In the genomic region with DNA sequence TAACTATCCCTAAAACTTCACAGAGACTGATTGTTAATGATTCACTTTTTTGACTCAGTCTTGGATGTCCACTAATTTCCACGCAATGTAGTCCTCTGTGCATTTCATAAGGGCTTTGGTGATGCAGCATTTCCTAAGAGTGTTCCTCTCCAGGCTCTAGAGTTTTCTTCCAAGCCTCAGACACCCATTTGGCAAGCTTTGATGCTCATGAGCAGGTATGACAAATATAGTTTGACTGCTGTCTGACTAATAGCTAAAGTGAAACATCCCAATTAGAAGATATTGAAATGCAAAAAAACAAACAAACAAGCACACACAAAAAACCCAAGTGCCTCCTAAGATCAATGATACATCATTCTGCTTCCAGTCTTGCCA, we compare ENCODE assay signal across 17 cellular contexts. TPM values are rescaled to one million over a fixed set of nuclear protein-coding genes. Genes with fewer than 3 reads are reported as not detected.
DNase-seq lines count a peak whose midpoint lies in the region; ATAC-seq, FAIRE-seq and TF ChIP-seq lines count a peak whose summit lies in the region.
"Had no signal": no experiment of that assay in that cellular context is flagged by ENCODE, and none has a peak within 500 bp of the region (broad histone marks: within the 10 kb centered on the region; RNA-seq: fewer than 3 reads in every experiment).

No MANE protein-coding gene starts in this region.

- H3K4me3 Mint-ChIP-seq in CD8-positive, alpha-beta memory T cell: peak overlapping the region in 5 of 7 donors; percentile 1 to 93 (median 36)
- peak overlapping the region; percentile 6 for H3K4me3 Mint-ChIP-seq in activated CD4-positive, alpha-beta memory T cell treated with anti-CD3 and anti-CD28 coated beads for 36 hours
- H3K4me3 Mint-ChIP-seq in immature natural killer cell: peak overlapping the region in 4 of 5 donors; percentile 11 to 93 (median 26)

- no peak for TF ChIP-seq POLR2A in A549 (IDR thresholded peaks at IDR 0.05; ENCODE audit: low read length)

- POLR2A ChIA-PET in A549 (lab: Yijun Ruan, JAX): no interaction called here
- POLR2A ChIA-PET in CD8-positive, alpha-beta memory T cell (lab: Charles Lee): interaction anchor here (3.1 kb wide), 1 partner anchor 63 kb away, joined by 24 read pairs; the partner anchor contains the start of gene GAPDH
- POLR2A ChIA-PET in activated CD4-positive, alpha-beta memory T cell treated with anti-CD3 and anti-CD28 coated beads for 36 hours (lab: Charles Lee): interaction anchor here (1.3 to 5.6 kb wide), 4 partner anchors 12 to 60 kb away, joined by 3 to 72 read pairs (median 40); partner anchors contain the start of genes MRPL51 and NCAPD2

- H3K27me3 ChIP-seq in CD8-positive, alpha-beta memory T cell (ENCODE audit: insufficient read depth, low read length, poor library complexity, severe bottlenecking): no peaks in the 10 kb centered on the region
- H3K27me3 ChIP-seq in aorta (ENCODE audit: control insufficient read depth in 1 of 2, insufficient read depth in 2 of 2, low read length in 1 of 2) (no peaks in the 10 kb centered on the region), SJCRH30 (no peaks in the 10 kb centered on the region)
- H3K27me3 ChIP-seq: adrenal gland had no signal

- WGBS in A549 (ENCODE audit: missing lambda C conversion rate): 39% methylated on average over 1 of the region's 1 CpG
- 83 to 93% methylated on average over 1 of the region's 1 CpG for WGBS in aorta, 2 donors

- H3K36me3 Mint-ChIP-seq in CD8-positive, alpha-beta memory T cell: peaks cover 0 to 29% (median 2%) of the 10 kb centered on the region in 3 donors
- peaks cover 20% of the 10 kb centered on the region for H3K36me3 Mint-ChIP-seq in activated CD4-positive, alpha-beta memory T cell treated with anti-CD3 and anti-CD28 coated beads for 36 hours
- peaks cover 0 to 4% (median 0%) of the 10 kb centered on the region in 3 donors for H3K36me3 Mint-ChIP-seq in immature natural killer cell

- peaks cover under 1 to 6% of the 10 kb centered on the region in 2 donors for H3K27me3 Mint-ChIP-seq in CD8-positive, alpha-beta memory T cell
- no peaks in the 10 kb centered on the region for H3K27me3 Mint-ChIP-seq in activated CD4-positive, alpha-beta memory T cell treated with anti-CD3 and anti-CD28 coated beads for 36 hours
- H3K27me3 Mint-ChIP-seq in immature natural killer cell (ENCODE audit: low read depth in 3 of 3): peaks cover 2 to 14% (median 9%) of the 10 kb centered on the region in 3 donors
- H3K27me3 Mint-ChIP-seq: stimulated activated naive CD8-positive, alpha-beta T cell treated with anti-CD3 and anti-CD28 coated beads, Interleukin-15, amount 100 ng/mL, for 72 hours had no signal

- H3K9me3 Mint-ChIP-seq in CD8-positive, alpha-beta memory T cell: no peaks in the 10 kb centered on the region
- H3K9me3 Mint-ChIP-seq in activated CD4-positive, alpha-beta memory T cell treated with anti-CD3 and anti-CD28 coated beads for 36 hours: no peaks in the 10 kb centered on the region
- no peaks in the 10 kb centered on the region for H3K9me3 Mint-ChIP-seq in immature natural killer cell
- H3K9me3 Mint-ChIP-seq: dendritic cell treated with granulocyte-macrophage colony-stimulating factor and Interleukin-4, amounts not matched to agents 40 ng/mL and 50 ng/mL, for 4 days had no signal

- H3K4me1 ChIP-seq in A549 (peaks cover 38% of the 10 kb centered on the region), aorta (ENCODE audit: control insufficient read depth in 1 of 2, insufficient read depth in 2 of 2, low read length in 2 of 2) (peaks cover 2 to 3% of the 10 kb centered on the region in 2 donors), SJCRH30 (peaks cover 9% of the 10 kb centered on the region; the same call in 1 of the 2 replicates)
- peaks cover 25% of the 10 kb centered on the region for H3K4me1 ChIP-seq in CD8-positive, alpha-beta memory T cell (ENCODE audit: insufficient read depth, low read length)

- no peak for TF ChIP-seq CTCF in A549 (IDR thresholded peaks at IDR 0.05)

- peaks cover 33 to 38% (median 34%) of the 10 kb centered on the region in 3 donors for H3K4me1 Mint-ChIP-seq in CD8-positive, alpha-beta memory T cell
- H3K4me1 Mint-ChIP-seq in activated CD4-positive, alpha-beta memory T cell treated with anti-CD3 and anti-CD28 coated beads for 36 hours (ENCODE audit: low read depth): peaks cover 37% of the 10 kb centered on the region
- peaks cover 33 to 39% of the 10 kb centered on the region in 2 donors for H3K4me1 Mint-ChIP-seq in immature natural killer cell

- TF ChIP-seq RAD21 in A549 (conservative IDR thresholded peaks at IDR 0.05 in 1 of 2, IDR thresholded peaks at IDR 0.05 in 1 of 2): no peak

- H3K27ac Mint-ChIP-seq in CD8-positive, alpha-beta memory T cell: peak overlapping the region in 3 of 8 donors; percentile 1 to 96 (median 68)
- H3K27ac Mint-ChIP-seq in activated CD4-positive, alpha-beta memory T cell treated with anti-CD3 and anti-CD28 coated beads for 36 hours: peak overlapping the region; percentile 1
- H3K27ac Mint-ChIP-seq in immature natural killer cell: peak overlapping the region in 4 of 6 donors; percentile 0 to 93 (median 4)

- H3K27ac ChIP-seq in A549 (no peak overlapping the region), aorta (ENCODE audit: low read depth in 1 of 2, low read length in 2 of 2) (no peak overlapping the region), SJCRH30 (no peak overlapping the region)
- H3K27ac ChIP-seq in CD8-positive, alpha-beta memory T cell (ENCODE audit: low read depth, low read length): no peak overlapping the region

- TF ChIP-seq EP300 in A549 (IDR thresholded peaks at IDR 0.05): no peak

- peak overlapping the region; percentile 100; the same call in 2 of the 3 replicates for H3K4me2 ChIP-seq in A549

- intact Hi-C loops in activated CD4-positive, alpha-beta memory T cell treated with anti-CD3 and anti-CD28 coated beads for 36 hours (cut with micrococcal nuclease): loop anchor here (2.0 kb wide), 1 partner anchor 137 kb away; no protein-coding TSS in a partner anchor
- intact Hi-C loops in aorta (cut with DNase I): loop anchor here (2.0 kb wide), 1 partner anchor 63 kb away; the partner anchor contains the start of gene GAPDH (in 2 of the 2)

- CTCF ChIA-PET in A549 (lab: Yijun Ruan, JAX): interaction anchor here (1.1 kb wide), 1 partner anchor 21 kb away, joined by 3 read pairs; the partner anchor contains the start of gene MRPL51
- CTCF ChIA-PET in CD8-positive, alpha-beta memory T cell (lab: Charles Lee): interaction anchor here (1.3 to 4.9 kb wide), 3 partner anchors 21 to 66 kb away, joined by 3 to 29 read pairs (median 9); partner anchors contain the start of genes CD27 and MRPL51
- CTCF ChIA-PET in activated CD4-positive, alpha-beta memory T cell treated with anti-CD3 and anti-CD28 coated beads for 36 hours (lab: Charles Lee): interaction anchor here (2.8 kb wide), 1 partner anchor 66 kb away, joined by 11 read pairs; no protein-coding TSS in a partner anchor

- H3K9me3 ChIP-seq in A549 (no peaks in the 10 kb centered on the region), aorta (ENCODE audit: control insufficient read depth, low read length) (no peaks in the 10 kb centered on the region), SJCRH30 (replicated peaks) (no peaks in the 10 kb centered on the region)
- H3K9me3 ChIP-seq in CD8-positive, alpha-beta memory T cell (ENCODE audit: low read length): no peaks in the 10 kb centered on the region
- H3K9me3 ChIP-seq: adrenal gland had no signal

- DNase-seq in A549 (ENCODE audit: low read depth in 1 of 2, low spot score in 1 of 2): peak in 1 of 2 experiments; percentile 17
- no peak for DNase-seq in CD8-positive, alpha-beta memory T cell
- no peak for DNase-seq in activated CD4-positive, alpha-beta memory T cell treated with anti-CD3 and anti-CD28 coated beads for 36 hours
- DNase-seq in immature natural killer cell: no peak
- DNase-seq in aorta: no peak
- no peak for DNase-seq in SJCRH30
- DNase-seq: foreskin melanocyte; GDM1; islet precursor cell; NCI-H146; NCI-H524; stimulated activated naive CD8-positive, alpha-beta T cell treated with anti-CD3 and anti-CD28 coated beads, Interleukin-15, amount 100 ng/mL, for 72 hours had no signal

- ATAC-seq in A549 (no peak), HG03521 (IDR thresholded peaks at IDR 0.05; ENCODE audit: unreplicated experiment) (no peak), aorta (ENCODE audit: low FRiP score) (no peak), HG03571 (IDR thresholded peaks at IDR 0.05; ENCODE audit: unreplicated experiment) (no peak)
- ATAC-seq: right cardiac atrium; stimulated activated naive CD8-positive, alpha-beta T cell treated with anti-CD3 and anti-CD28 coated beads, Interleukin-15, amount 100 ng/mL, for 72 hours had no signal

- H3K36me3 ChIP-seq in CD8-positive, alpha-beta memory T cell (ENCODE audit: insufficient read depth, low read length): peaks cover 4% of the 10 kb centered on the region
- H3K36me3 ChIP-seq in aorta (ENCODE audit: control insufficient read depth in 1 of 2, insufficient read depth in 2 of 2, low read length in 1 of 2): no peaks in the 10 kb centered on the region
- no peaks in the 10 kb centered on the region for H3K36me3 ChIP-seq in SJCRH30
- H3K36me3 ChIP-seq: adrenal gland had no signal

- no peak overlapping the region for H3K4me3 ChIP-seq in A549
- no peak overlapping the region for H3K4me3 ChIP-seq in CD8-positive, alpha-beta memory T cell (ENCODE audit: low read length)
- no peak overlapping the region for H3K4me3 ChIP-seq in aorta (ENCODE audit: low read length in 2 of 2)
- no peak overlapping the region for H3K4me3 ChIP-seq in SJCRH30

- no peak for FAIRE-seq in A549 (lab: Jason Lieb, UNC)

RNA-seq across cellular contexts. Expression of gene VAMP1, which starts 1.5 kb away (rescaled TPM):
- 17.6 and 28.8 TPM in 2 replicates for polyA plus RNA-seq in A549 (2011; rRNA removed)
- polyA plus RNA-seq in A549 (2012; cell fraction: cytosol; rRNA removed): 33.0 and 36.2 TPM in 2 replicates
- 45.9 and 80.7 TPM in 2 replicates for polyA plus RNA-seq in A549 (2012; cell fraction: nucleus; rRNA removed)
- 20.6 to 22.8 TPM (median 22.7 TPM) in 3 replicates for polyA plus RNA-seq in A549 (2017; fragmentation: RNase III; extraction: RNeasy Plus Mini Kit Qiagen cat#74134 plus additional on column Dnase treatment)
- polyA minus RNA-seq in A549 (2011; rRNA and poly(A)+ RNA removed): 12.7 and 14.2 TPM in 2 replicates
- total RNA-seq in CD8-positive, alpha-beta memory T cell: 10 to 100 TPM; 26.7 to 29.6 TPM
- polyA plus RNA-seq in CD8-positive, alpha-beta memory T cell: 10.0 TPM
- total RNA-seq in activated CD4-positive, alpha-beta memory T cell treated with anti-CD3 and anti-CD28 coated beads for 36 hours: 10 to 100 TPM; 27.7 to 30.2 TPM
- 1 to 10 TPM; 7.8 to 9.7 (median 8.4) TPM for polyA plus RNA-seq in immature natural killer cell
- 10 to 100 TPM in 1 of 2 donors, 1 to 10 TPM in 1; 9.7 to 23.9 TPM for total RNA-seq in aorta
- 10 to 100 TPM; 14.8 to 44.0 TPM for polyA plus RNA-seq in aorta
- total RNA-seq in SJCRH30 (2014; rRNA removed; shearing (Covaris generic)): 7.3 and 8.0 TPM in 2 replicates

RNA-seq across cellular contexts. Expression of gene TAPBPL, which starts 20.1 kb away (rescaled TPM):
- polyA plus RNA-seq in A549 (2011; rRNA removed): 3.6 and 5.1 TPM in 2 replicates
- polyA plus RNA-seq in A549 (2012; cell fraction: cytosol; rRNA removed): 4.2 and 5.0 TPM in 2 replicates
- polyA plus RNA-seq in A549 (2012; cell fraction: nucleus; rRNA removed): 7.7 and 9.5 TPM in 2 replicates
- polyA plus RNA-seq in A549 (2017; fragmentation: RNase III; extraction: RNeasy Plus Mini Kit Qiagen cat#74134 plus additional on column Dnase treatment): 2.3 to 3.4 TPM (median 2.8 TPM) in 3 replicates
- polyA minus RNA-seq in A549 (2011; rRNA and poly(A)+ RNA removed): 4.0 and 8.3 TPM in 2 replicates
- 10 to 100 TPM; 29.1 to 32.0 TPM for total RNA-seq in CD8-positive, alpha-beta memory T cell
- 131 TPM for polyA plus RNA-seq in CD8-positive, alpha-beta memory T cell
- total RNA-seq in activated CD4-positive, alpha-beta memory T cell treated with anti-CD3 and anti-CD28 coated beads for 36 hours: 10 to 100 TPM; 33.4 to 35.0 TPM
- polyA plus RNA-seq in immature natural killer cell: 100 to 1,000 TPM; 205 to 276 (median 259) TPM
- total RNA-seq in aorta: 10 to 100 TPM; 14.6 to 29.3 TPM
- polyA plus RNA-seq in aorta: 10 to 100 TPM; 22.0 to 25.9 TPM
- 2.2 and 4.9 TPM in 2 replicates for total RNA-seq in SJCRH30 (2014; rRNA removed; shearing (Covaris generic))

RNA-seq across cellular contexts. Expression of gene MRPL51, which starts 21.1 kb away (rescaled TPM):
- polyA plus RNA-seq in A549 (2011; rRNA removed) (181 and 337 TPM in 2 replicates), A549 (2017; fragmentation: RNase III; extraction: RNeasy Plus Mini Kit Qiagen cat#74134 plus additional on column Dnase treatment) (260 to 272 TPM (median 265 TPM) in 3 replicates), immature natural killer cell (100 to 1,000 TPM; 240 to 280 (median 248) TPM), aorta (100 to 1,000 TPM; 125 to 283 TPM)
- polyA plus RNA-seq in A549 (2012; cell fraction: cytosol; rRNA removed): 198 and 262 TPM in 2 replicates
- 65.6 and 118 TPM in 2 replicates for polyA plus RNA-seq in A549 (2012; cell fraction: nucleus; rRNA removed)
- 33.9 and 50.6 TPM in 2 replicates for polyA minus RNA-seq in A549 (2011; rRNA and poly(A)+ RNA removed)
- 100 to 1,000 TPM; 317 to 327 TPM for total RNA-seq in CD8-positive, alpha-beta memory T cell
- polyA plus RNA-seq in CD8-positive, alpha-beta memory T cell: 222 TPM
- 100 to 1,000 TPM; 289 to 312 TPM for total RNA-seq in activated CD4-positive, alpha-beta memory T cell treated with anti-CD3 and anti-CD28 coated beads for 36 hours
- total RNA-seq in aorta: 10 to 100 TPM; 91.8 to 95.5 TPM
- total RNA-seq in SJCRH30 (2014; rRNA removed; shearing (Covaris generic)): 200 and 208 TPM in 2 replicates

RNA-seq across cellular contexts. Expression of gene NCAPD2, which starts 21.9 kb away (rescaled TPM):
- 130 and 145 TPM in 2 replicates for polyA plus RNA-seq in A549 (2011; rRNA removed)
- polyA plus RNA-seq in A549 (2012; cell fraction: cytosol; rRNA removed): 86.9 and 90.0 TPM in 2 replicates
- 124 and 125 TPM in 2 replicates for polyA plus RNA-seq in A549 (2012; cell fraction: nucleus; rRNA removed)
- polyA plus RNA-seq in A549 (2017; fragmentation: RNase III; extraction: RNeasy Plus Mini Kit Qiagen cat#74134 plus additional on column Dnase treatment): 76.1 to 82.0 TPM (median 77.3 TPM) in 3 replicates
- polyA minus RNA-seq in A549 (2011; rRNA and poly(A)+ RNA removed): 163 and 187 TPM in 2 replicates
- total RNA-seq in CD8-positive, alpha-beta memory T cell: 10 to 100 TPM; 96.5 to 97.5 TPM
- 29.8 TPM for polyA plus RNA-seq in CD8-positive, alpha-beta memory T cell
- 100 to 1,000 TPM; 192 to 196 TPM for total RNA-seq in activated CD4-positive, alpha-beta memory T cell treated with anti-CD3 and anti-CD28 coated beads for 36 hours
- 10 to 100 TPM; 23.3 to 50.5 (median 24.0) TPM for polyA plus RNA-seq in immature natural killer cell
- total RNA-seq in aorta: 10 to 100 TPM; 19.9 to 32.8 TPM
- 10 to 100 TPM in 1 of 2 donors, 1 to 10 TPM in 1; 5.1 to 13.2 TPM for polyA plus RNA-seq in aorta
- total RNA-seq in SJCRH30 (2014; rRNA removed; shearing (Covaris generic)): 215 and 218 TPM in 2 replicates

RNA-seq across cellular contexts. Expression of gene CD27, which starts 27.2 kb away (rescaled TPM):
- polyA plus RNA-seq in A549 (2011; rRNA removed): not detected in 2 replicates
- polyA plus RNA-seq in A549 (2012; cell fraction: cytosol; rRNA removed): not detected in 2 replicates
- not detected in 2 replicates for polyA plus RNA-seq in A549 (2012; cell fraction: nucleus; rRNA removed)
- not detected in 3 replicates for polyA plus RNA-seq in A549 (2017; fragmentation: RNase III; extraction: RNeasy Plus Mini Kit Qiagen cat#74134 plus additional on column Dnase treatment)
- polyA minus RNA-seq in A549 (2011; rRNA and poly(A)+ RNA removed): not detected in 2 replicates
- total RNA-seq in CD8-positive, alpha-beta memory T cell: 100 to 1,000 TPM; 110 to 111 TPM
- polyA plus RNA-seq in CD8-positive, alpha-beta memory T cell: 470 TPM
- 10 to 100 TPM; 36.5 to 39.3 TPM for total RNA-seq in activated CD4-positive, alpha-beta memory T cell treated with anti-CD3 and anti-CD28 coated beads for 36 hours
- polyA plus RNA-seq in immature natural killer cell: 10 to 100 TPM; 17.0 to 28.5 (median 25.4) TPM
- total RNA-seq in aorta: 1 to 10 TPM; 1.2 TPM
- under 1 TPM; 0.51 to 0.88 TPM for polyA plus RNA-seq in aorta
- 0.12 and 0.15 TPM in 2 replicates for total RNA-seq in SJCRH30 (2014; rRNA removed; shearing (Covaris generic))
